17 cellular contexts compared by ENCODE assay signal in genomic region chr4:106286611-106287010, GRCh38.
"Had no signal": no experiment of that assay in that cellular context is flagged by ENCODE, and none has a peak within 500 bp of the region (broad histone marks: within the 10 kb centered on the region; RNA-seq: fewer than 3 reads in every experiment).

No MANE protein-coding gene starts in this region.

- H3K27me3 Mint-ChIP-seq: activated CD4-positive, alpha-beta T cell treated with anti-CD3 and anti-CD28 coated beads, Interleukin-2, amount 10 ng/mL, durations not matched to agents 7 days and 5 days; activated T-cell treated with anti-CD3 and anti-CD28 coated beads, Interleukin-2, amount 50 U/mL, for 24 hours; central memory CD8-positive, alpha-beta T cell; stimulated activated naive B cell treated with anti-CD40 and anti-IgM and Interleukin-4, amounts not matched to agents 10 μg/mL and 1 μg/mL and 100 μg/mL, for 72 hours had no signal

- DNase-seq: activated CD4-positive, alpha-beta T cell treated with anti-CD3 and anti-CD28 coated beads, Interleukin-2, amount 10 ng/mL, durations not matched to agents 7 days and 5 days; activated CD8-positive, alpha-beta T cell treated with anti-CD3 and anti-CD28 coated beads, Interleukin-2, amount 10 ng/mL, durations not matched to agents 7 days and 5 days; activated naive CD4-positive, alpha-beta T cell treated with anti-CD3 and anti-CD28 coated beads for 36 hours; activated T-cell treated with anti-CD3 and anti-CD28 coated beads, Interleukin-2, amount 50 U/mL, for 24 hours; anterior cingulate cortex; colonic mucosa; left colon; lower lobe of right lung; natural killer cell; stimulated activated naive B cell treated with anti-CD40 and anti-IgM and Interleukin-4, amounts not matched to agents 10 μg/mL and 1 μg/mL and 100 μg/mL, for 72 hours had no signal

- H3K9ac ChIP-seq: parathyroid adenoma had no signal

- H3K79me2 ChIP-seq: parathyroid adenoma had no signal

- H3K27me3 ChIP-seq: colonic mucosa, neutrophil had no signal

- H3K27ac Mint-ChIP-seq: activated CD4-positive, alpha-beta T cell treated with anti-CD3 and anti-CD28 coated beads, Interleukin-2, amount 10 ng/mL, durations not matched to agents 7 days and 5 days; activated CD8-positive, alpha-beta T cell treated with anti-CD3 and anti-CD28 coated beads, Interleukin-2, amount 10 ng/mL, durations not matched to agents 7 days and 5 days; activated naive CD4-positive, alpha-beta T cell treated with anti-CD3 and anti-CD28 coated beads for 36 hours; activated T-cell treated with anti-CD3 and anti-CD28 coated beads, Interleukin-2, amount 50 U/mL, for 24 hours; activated T-helper 2 cell treated with anti-CD3 and anti-CD28 coated beads, Interferon-gamma antibody, Interleukin-2, Interleukin-4, amounts not matched to agents 10 μg/mL and 5 μg/mL and 100 μg/mL, durations not matched to agents 14 hours and 24 hours and 36 hours; natural killer cell; stimulated activated naive B cell treated with anti-CD40 and anti-IgM and Interleukin-4, amounts not matched to agents 10 μg/mL and 1 μg/mL and 100 μg/mL, for 72 hours; T-helper 1 cell treated with Interleukin-12 subunit alpha and Interleukin-12 subunit beta and Interleukin-4 antibody, amounts not matched to agents 30 μg/mL and 1 μg/mL, for 36 hours had no signal

- H3K4me3 Mint-ChIP-seq: activated CD4-positive, alpha-beta T cell treated with anti-CD3 and anti-CD28 coated beads, Interleukin-2, amount 10 ng/mL, durations not matched to agents 7 days and 5 days; activated CD8-positive, alpha-beta T cell treated with anti-CD3 and anti-CD28 coated beads, Interleukin-2, amount 10 ng/mL, durations not matched to agents 7 days and 5 days; activated naive CD4-positive, alpha-beta T cell treated with anti-CD3 and anti-CD28 coated beads for 36 hours; activated T-cell treated with anti-CD3 and anti-CD28 coated beads, Interleukin-2, amount 50 U/mL, for 24 hours; central memory CD8-positive, alpha-beta T cell; natural killer cell; stimulated activated naive B cell treated with anti-CD40 and anti-IgM and Interleukin-4, amounts not matched to agents 10 μg/mL and 1 μg/mL and 100 μg/mL, for 72 hours; T-helper 1 cell treated with Interleukin-12 subunit alpha and Interleukin-12 subunit beta and Interleukin-4 antibody, amounts not matched to agents 30 μg/mL and 1 μg/mL, for 36 hours had no signal

- H3K36me3 Mint-ChIP-seq: natural killer cell had no signal

- H2AFZ ChIP-seq: parathyroid adenoma had no signal

- H3K4me3 ChIP-seq: colonic mucosa, lower lobe of right lung had no signal

- H3K9me3 ChIP-seq: colonic mucosa, lower lobe of right lung, neutrophil had no signal

- H3K9me3 Mint-ChIP-seq: activated CD4-positive, alpha-beta T cell treated with anti-CD3 and anti-CD28 coated beads, Interleukin-2, amount 10 ng/mL, durations not matched to agents 7 days and 5 days; activated T-cell treated with anti-CD3 and anti-CD28 coated beads, Interleukin-2, amount 50 U/mL, for 24 hours; activated T-helper 2 cell treated with anti-CD3 and anti-CD28 coated beads, Interferon-gamma antibody, Interleukin-2, Interleukin-4, amounts not matched to agents 10 μg/mL and 5 μg/mL and 100 μg/mL, durations not matched to agents 14 hours and 24 hours and 36 hours; central memory CD8-positive, alpha-beta T cell; natural killer cell; stimulated activated naive B cell treated with anti-CD40 and anti-IgM and Interleukin-4, amounts not matched to agents 10 μg/mL and 1 μg/mL and 100 μg/mL, for 72 hours; T-helper 1 cell treated with Interleukin-12 subunit alpha and Interleukin-12 subunit beta and Interleukin-4 antibody, amounts not matched to agents 30 μg/mL and 1 μg/mL, for 36 hours had no signal

- H3K4me1 Mint-ChIP-seq: activated CD4-positive, alpha-beta T cell treated with anti-CD3 and anti-CD28 coated beads, Interleukin-2, amount 10 ng/mL, durations not matched to agents 7 days and 5 days; central memory CD8-positive, alpha-beta T cell; stimulated activated naive B cell treated with anti-CD40 and anti-IgM and Interleukin-4, amounts not matched to agents 10 μg/mL and 1 μg/mL and 100 μg/mL, for 72 hours had no signal

- H3K27ac ChIP-seq: colonic mucosa, lower lobe of right lung, neutrophil, parathyroid adenoma had no signal

- H3K36me3 ChIP-seq: colonic mucosa, neutrophil had no signal

- H3K4me1 ChIP-seq: colonic mucosa, lower lobe of right lung, parathyroid adenoma had no signal

- ATAC-seq: activated CD4-positive, CD25-positive, alpha-beta regulatory T cell treated with anti-CD3 and anti-CD28 coated beads, Interleukin-2, amount 50 U/mL, for 24 hours; activated CD8-positive, alpha-beta T cell treated with anti-CD3 and anti-CD28 coated beads, Interleukin-2, amount 10 ng/mL, durations not matched to agents 7 days and 5 days; esophagus mucosa; natural killer cell; stimulated activated naive B cell treated with anti-CD40 and anti-IgM and Interleukin-4, amounts not matched to agents 10 μg/mL and 1 μg/mL and 100 μg/mL, for 72 hours had no signal
